Comparison of ENCODE assay signal across 8 cellular contexts in the genomic region with DNA sequence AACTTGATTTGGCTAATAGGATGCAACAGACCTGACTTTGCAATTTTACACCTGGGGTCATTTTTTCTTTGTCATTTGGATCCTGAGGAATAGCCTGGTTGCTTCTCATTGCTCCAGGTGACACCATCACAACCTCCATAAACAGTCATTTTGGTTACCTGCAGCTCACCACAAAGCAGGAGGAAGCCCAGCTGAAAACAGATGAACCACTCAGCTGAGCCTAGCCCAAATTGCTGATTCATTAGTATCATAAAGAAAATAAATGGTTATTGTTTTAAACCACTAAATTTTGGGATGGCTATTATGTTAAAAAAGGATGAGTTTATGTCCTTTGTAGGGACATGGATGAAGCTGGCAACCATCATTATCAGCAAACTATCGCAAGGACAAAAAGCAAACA.
"Had no signal": no experiment of that assay in that cellular context is flagged by ENCODE, and none has a peak within 500 bp of the region (broad histone marks: within the 10 kb centered on the region; RNA-seq: fewer than 3 reads in every experiment).

No MANE protein-coding gene starts in this region.

- ATAC-seq: GM12878 had no signal

- DNase-seq: GDM1, GF-D8 had no signal

- FAIRE-seq: G401.6, GM12878, GM12891, GM12892, GM18507, GM19239 had no signal

- H3K4me3 ChIP-seq: GM12878 had no signal
